In genomic region chr5:80837679-80838078, GRCh38 we compare ENCODE assay signal across 11 cellular contexts.
DNase-seq lines count a peak whose midpoint lies in the region; ATAC-seq and TF ChIP-seq lines count a peak whose summit lies in the region.
"Had no signal": no experiment of that assay in that cellular context is flagged by ENCODE, and none has a peak within 500 bp of the region (broad histone marks: within the 10 kb centered on the region; RNA-seq: fewer than 3 reads in every experiment).

No MANE protein-coding gene starts in this region.

- ATAC-seq in GM21390 (IDR thresholded peaks at IDR 0.05; ENCODE audit: unreplicated experiment) (peak; percentile 94), HG03159 (IDR thresholded peaks at IDR 0.05; ENCODE audit: unreplicated experiment) (peak; percentile 93), natural killer cell (peak; percentile 80 to 95 (median 90))

- H3K4me3 ChIP-seq in testis = no peak overlapping the region

- no peak for TF ChIP-seq CTCF in natural killer cell (IDR thresholded peaks at IDR 0.05)
- no peak for TF ChIP-seq CTCF in testis (IDR thresholded peaks at IDR 0.05)

- H3K9me3 ChIP-seq in testis = no peaks in the 10 kb centered on the region

- H3K27me3 Mint-ChIP-seq in natural killer cell (ENCODE audit: low read depth in 2 of 2) = no peaks in the 10 kb centered on the region

- H3K36me3 ChIP-seq in testis (ENCODE audit: low read depth, missing control alignments) = no peaks in the 10 kb centered on the region

- peak overlapping the region; percentile 67 to 77 for H3K27ac Mint-ChIP-seq in natural killer cell

- no peaks in the 10 kb centered on the region for H3K36me3 Mint-ChIP-seq in natural killer cell

- no peaks in the 10 kb centered on the region for H3K9me3 Mint-ChIP-seq in natural killer cell

- peak overlapping the region; percentile 45 for H3K4me3 Mint-ChIP-seq in natural killer cell

- H3K4me1 Mint-ChIP-seq in natural killer cell = peaks cover 29 to 33% of the 10 kb centered on the region in 2 donors

- peak; percentile 55 for DNase-seq in NK-92 treated with Interleukin-12 subunit alpha and Interleukin-12 subunit beta, amount 100 ng/mL, for 24 hours (lab: John Stamatoyannopoulos, UW)
- no peak for DNase-seq in NK-92 (lab: John Stamatoyannopoulos, UW; ENCODE audit: unreplicated experiment)
- DNase-seq in natural killer cell = peak; percentile 15
- no peak for DNase-seq in NCI-H1694 (lab: John Stamatoyannopoulos, UW)
- DNase-seq in testis = no peak
- DNase-seq in hippocampal formation (lab: John Stamatoyannopoulos, UW) = no peak
- DNase-seq: OCI-M1, posterior cingulate gyrus had no signal

- intact Hi-C loops in natural killer cell (cut with micrococcal nuclease) = loop anchor here (10.0 kb wide), 1 partner anchor 123 kb away; no protein-coding TSS in a partner anchor
- intact Hi-C loops in testis (cut with DNase I; ENCODE audit: low total_unique reads) = no loop called here

- H3K27me3 ChIP-seq in testis = no peaks in the 10 kb centered on the region

- no peaks in the 10 kb centered on the region for H3K4me1 ChIP-seq in testis

- no peak overlapping the region for H3K27ac ChIP-seq in testis
- H3K27ac ChIP-seq: 22Rv1 had no signal

- TF ChIP-seq POLR2A in testis (IDR thresholded peaks at IDR 0.05) = no peak

Comparison
In these comparisons a context has a peak if more than half of its experiments do, and no peak if none do; other contexts are left out.
1. DNase-seq: peak in NK-92 treated with Interleukin-12 subunit alpha and Interleukin-12 subunit beta, amount 100 ng/mL, for 24 hours (single experiment) and natural killer cell (single experiment); none in NK-92 (single experiment), NCI-H1694 (single experiment), testis (single experiment) and hippocampal formation (0 of 2).
2. Peak in every context shown above with its lines, with median percentiles within 50 percentile points of each other: ATAC-seq.